ENCODE assay signal across 25 cellular contexts in the genomic region with DNA sequence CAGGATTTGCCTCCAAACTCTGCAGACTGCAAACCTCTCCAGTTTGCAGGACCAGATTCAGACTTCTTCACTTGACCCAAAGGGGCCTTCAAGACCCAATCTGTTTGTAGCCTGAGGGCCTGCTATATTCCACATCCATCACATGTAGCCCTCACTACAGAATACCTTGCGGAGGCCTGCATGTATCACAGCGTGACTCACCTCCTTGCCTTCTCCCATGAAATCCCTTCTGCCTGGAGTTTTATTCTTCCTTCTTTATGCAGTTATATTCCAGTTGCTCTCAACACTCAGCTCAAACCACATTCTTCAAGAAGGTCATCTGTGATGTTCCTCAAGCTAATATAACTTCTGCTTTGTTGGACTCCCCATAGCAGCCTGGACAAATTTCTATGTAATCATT.
DNase-seq lines count a peak whose midpoint lies in the region; ATAC-seq, FAIRE-seq and TF ChIP-seq lines count a peak whose summit lies in the region.
"Had no signal": no experiment of that assay in that cellular context is flagged by ENCODE, and none has a peak within 500 bp of the region (broad histone marks: within the 10 kb centered on the region; RNA-seq: fewer than 3 reads in every experiment).

No MANE protein-coding gene starts in this region.

- CTCF ChIA-PET in activated CD4-positive, alpha-beta T cell treated with anti-CD3 and anti-CD28 coated beads for 36 hours (lab: Charles Lee) = interaction anchor here (0.7 to 1.4 kb wide), 5 partner anchors 17 to 204 kb away, joined by 3 read pairs; no protein-coding TSS in a partner anchor
- CTCF ChIA-PET in CD8-positive, alpha-beta memory T cell (lab: Charles Lee) = no interaction called here

- peaks cover 2% of the 10 kb centered on the region for H3K36me3 Mint-ChIP-seq in activated CD4-positive, alpha-beta T cell treated with anti-CD3 and anti-CD28 coated beads for 36 hours (ENCODE audit: low read depth)
- H3K36me3 Mint-ChIP-seq in CD8-positive, alpha-beta memory T cell = no peaks in the 10 kb centered on the region
- H3K36me3 Mint-ChIP-seq: naive B cell had no signal

- H3K9me3 Mint-ChIP-seq in activated CD4-positive, alpha-beta T cell treated with anti-CD3 and anti-CD28 coated beads for 36 hours (ENCODE audit: low read depth) = no peaks in the 10 kb centered on the region
- no peaks in the 10 kb centered on the region for H3K9me3 Mint-ChIP-seq in CD8-positive, alpha-beta memory T cell
- H3K9me3 Mint-ChIP-seq: activated B cell treated with CpG ODN at 0.5 μM for 24 hours, naive B cell had no signal

- no peaks in the 10 kb centered on the region for H3K9me3 ChIP-seq in SJSA1 (replicated peaks)
- no peaks in the 10 kb centered on the region for H3K9me3 ChIP-seq in CD8-positive, alpha-beta memory T cell (ENCODE audit: low read length)
- no peaks in the 10 kb centered on the region for H3K9me3 ChIP-seq in BE2C
- H3K9me3 ChIP-seq: adrenal gland, stomach, transverse colon had no signal

- H3K27me3 ChIP-seq in SJSA1 (replicated peaks) (no peaks in the 10 kb centered on the region), BE2C (no peaks in the 10 kb centered on the region)
- no peaks in the 10 kb centered on the region for H3K27me3 ChIP-seq in CD8-positive, alpha-beta memory T cell (ENCODE audit: insufficient read depth, low read length, poor library complexity, severe bottlenecking)
- H3K27me3 ChIP-seq: adrenal gland, cardiac muscle cell, stomach, transverse colon had no signal

- ATAC-seq in activated CD4-positive, alpha-beta T cell treated with anti-CD3 and anti-CD28 coated beads for 36 hours = no peak
- ATAC-seq in GM19397 (IDR thresholded peaks at IDR 0.05; ENCODE audit: unreplicated experiment) = no peak
- ATAC-seq: K562, left colon, SK-N-SH treated with all-trans-retinoic acid at 6 μM for 48 hours had no signal

- TF ChIP-seq CTCF in BE2C (IDR thresholded peaks at IDR 0.05; ENCODE audit: low read depth, low read length) = no peak

- FAIRE-seq in H54 (lab: Jason Lieb, UNC) = peak; percentile 97
- FAIRE-seq: K562 had no signal

- POLR2A ChIA-PET in activated CD4-positive, alpha-beta T cell treated with anti-CD3 and anti-CD28 coated beads for 36 hours (lab: Charles Lee) = no interaction called here
- POLR2A ChIA-PET in CD8-positive, alpha-beta memory T cell (lab: Charles Lee) = no interaction called here

- intact Hi-C loops in activated CD4-positive, alpha-beta T cell treated with anti-CD3 and anti-CD28 coated beads for 36 hours (cut with DNase I, micrococcal nuclease) = loop anchor here in 1 of 2 experiments (10.0 kb wide), 1 partner anchor 354 kb away; the partner anchor contains the start of gene RPL37

- H3K27me3 Mint-ChIP-seq in activated CD4-positive, alpha-beta T cell treated with anti-CD3 and anti-CD28 coated beads for 36 hours = no peaks in the 10 kb centered on the region
- H3K27me3 Mint-ChIP-seq in CD8-positive, alpha-beta memory T cell = no peaks in the 10 kb centered on the region
- H3K27me3 Mint-ChIP-seq: activated B cell treated with CpG ODN at 0.5 μM for 24 hours; activated CD8-positive, alpha-beta memory T cell treated with anti-CD3 and anti-CD28 coated beads, Interleukin-2, amount 10 ng/mL, durations not matched to agents 7 days and 5 days had no signal

- H3K4me1 Mint-ChIP-seq in activated CD4-positive, alpha-beta T cell treated with anti-CD3 and anti-CD28 coated beads for 36 hours = peaks cover 68% of the 10 kb centered on the region
- H3K4me1 Mint-ChIP-seq in CD8-positive, alpha-beta memory T cell = peaks cover 16 to 42% (median 32%) of the 10 kb centered on the region in 3 donors

- H3K4me3 ChIP-seq in SJSA1 (no peak overlapping the region), BE2C (ENCODE audit: low read depth, low read length) (no peak overlapping the region)
- no peak overlapping the region for H3K4me3 ChIP-seq in CD8-positive, alpha-beta memory T cell (ENCODE audit: low read length)
- H3K4me3 ChIP-seq: adrenal gland, cardiac muscle cell, K562, stomach, transverse colon had no signal

- DNase-seq in activated CD4-positive, alpha-beta T cell treated with anti-CD3 and anti-CD28 coated beads for 36 hours = no peak
- no peak for DNase-seq in activated CD4-positive, alpha-beta T cell treated with anti-CD3 and anti-CD28 coated beads, Interleukin-2, amount 50 U/mL, for 1 hour
- DNase-seq in H54 (ENCODE audit: insufficient read length, low spot score) = no peak
- DNase-seq in SJSA1 (ENCODE audit: low read depth in 1 of 2, low spot score in 2 of 2) = no peak
- peak; percentile 34 for DNase-seq in epithelial cell of prostate (ENCODE audit: low read depth, low spot score)
- no peak for DNase-seq in CD8-positive, alpha-beta memory T cell
- no peak for DNase-seq in BE2C
- DNase-seq: 8988T; activated B cell treated with CpG ODN at 0.5 μM for 24 hours; activated CD8-positive, alpha-beta memory T cell treated with anti-CD3 and anti-CD28 coated beads, Interleukin-2, amount 10 ng/mL, durations not matched to agents 7 days and 5 days; adrenal gland; DND-41; left colon; mesendoderm; naive B cell; NCI-H146; NCI-H524; stimulated activated CD4-positive, alpha-beta T cell treated with anti-CD3 and anti-CD28 coated beads, Interleukin-4, amount 100 ng/mL, for 1 hour; stomach; T-helper 9 cell; transverse colon had no signal

- peak overlapping the region; percentile 64 for H3K27ac Mint-ChIP-seq in activated CD4-positive, alpha-beta T cell treated with anti-CD3 and anti-CD28 coated beads for 36 hours
- H3K27ac Mint-ChIP-seq in CD8-positive, alpha-beta memory T cell = no peak overlapping the region
- H3K27ac Mint-ChIP-seq: activated B cell treated with CpG ODN at 0.5 μM for 24 hours had no signal

- H3K36me3 ChIP-seq in SJSA1 = no peaks in the 10 kb centered on the region
- no peaks in the 10 kb centered on the region for H3K36me3 ChIP-seq in CD8-positive, alpha-beta memory T cell (ENCODE audit: insufficient read depth, low read length)
- no peaks in the 10 kb centered on the region for H3K36me3 ChIP-seq in BE2C
- H3K36me3 ChIP-seq: adrenal gland, cardiac muscle cell, stomach, transverse colon had no signal

- H3K27ac ChIP-seq in SJSA1 (peak overlapping the region; percentile 49), epithelial cell of prostate (no peak overlapping the region)
- no peak overlapping the region for H3K27ac ChIP-seq in CD8-positive, alpha-beta memory T cell (ENCODE audit: low read depth, low read length)
- H3K27ac ChIP-seq: adrenal gland, cardiac muscle cell, stomach, transverse colon had no signal

- H3K4me1 ChIP-seq in SJSA1 (replicated peaks) = peaks cover 55% of the 10 kb centered on the region
- peaks cover 5% of the 10 kb centered on the region for H3K4me1 ChIP-seq in CD8-positive, alpha-beta memory T cell (ENCODE audit: insufficient read depth, low read length)
- no peaks in the 10 kb centered on the region for H3K4me1 ChIP-seq in BE2C
- H3K4me1 ChIP-seq: adrenal gland, transverse colon had no signal

- no peak for TF ChIP-seq POLR2A in H54 (IDR thresholded peaks at IDR 0.05; ENCODE audit: low read depth, low read length)

- no peak overlapping the region for H3K4me3 Mint-ChIP-seq in activated CD4-positive, alpha-beta T cell treated with anti-CD3 and anti-CD28 coated beads for 36 hours
- no peak overlapping the region for H3K4me3 Mint-ChIP-seq in CD8-positive, alpha-beta memory T cell
- H3K4me3 Mint-ChIP-seq: activated B cell treated with CpG ODN at 0.5 μM for 24 hours; activated CD8-positive, alpha-beta memory T cell treated with anti-CD3 and anti-CD28 coated beads, Interleukin-2, amount 10 ng/mL, durations not matched to agents 7 days and 5 days; naive B cell had no signal
